In genomic region chr17:59763861-59764260, GRCh38 we compare ENCODE assay signal across 1 cellular context.
TF ChIP-seq lines count a peak whose summit lies in the region.

No MANE protein-coding gene starts in this region.

TF ChIP-seq in IMR-90, 13 proteins besides CTCF, POLR2A, EP300 and RAD21:
- TF ChIP-seq CEBPB (IDR thresholded peaks at IDR 0.05; ENCODE audit: low read depth, low read length) (peak; percentile 69; the same call in 1 of the 2 replicates), MAFK (IDR thresholded peaks at IDR 0.05; ENCODE audit: low read depth, low read length) (no peak), FOS (IDR thresholded peaks at IDR 0.05; ENCODE audit: low read depth, low read length) (peak; percentile 39; the same call in 1 of the 2 replicates), NFE2L2 (IDR thresholded peaks at IDR 0.05; ENCODE audit: low read depth, low read length) (no peak), BHLHE40 (IDR thresholded peaks at IDR 0.05; ENCODE audit: low read depth, low read length) (peak; percentile 33; the same call in 1 of the 2 replicates)
- TF ChIP-seq, protein P1, sequence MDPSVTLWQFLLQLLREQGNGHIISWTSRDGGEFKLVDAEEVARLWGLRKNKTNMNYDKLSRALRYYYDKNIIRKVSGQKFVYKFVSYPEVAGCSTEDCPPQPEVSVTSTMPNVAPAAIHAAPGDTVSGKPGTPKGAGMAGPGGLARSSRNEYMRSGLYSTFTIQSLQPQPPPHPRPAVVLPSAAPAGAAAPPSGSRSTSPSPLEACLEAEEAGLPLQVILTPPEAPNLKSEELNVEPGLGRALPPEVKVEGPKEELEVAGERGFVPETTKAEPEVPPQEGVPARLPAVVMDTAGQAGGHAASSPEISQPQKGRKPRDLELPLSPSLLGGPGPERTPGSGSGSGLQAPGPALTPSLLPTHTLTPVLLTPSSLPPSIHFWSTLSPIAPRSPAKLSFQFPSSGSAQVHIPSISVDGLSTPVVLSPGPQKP (IDR thresholded peaks at IDR 0.05; ENCODE audit: borderline replicate concordance, low read depth, low read length): no peak
TF ChIP-seq in IMR-90: peak in this region for 3.
